ENCODE assay signal across 22 cellular contexts in the genomic region with DNA sequence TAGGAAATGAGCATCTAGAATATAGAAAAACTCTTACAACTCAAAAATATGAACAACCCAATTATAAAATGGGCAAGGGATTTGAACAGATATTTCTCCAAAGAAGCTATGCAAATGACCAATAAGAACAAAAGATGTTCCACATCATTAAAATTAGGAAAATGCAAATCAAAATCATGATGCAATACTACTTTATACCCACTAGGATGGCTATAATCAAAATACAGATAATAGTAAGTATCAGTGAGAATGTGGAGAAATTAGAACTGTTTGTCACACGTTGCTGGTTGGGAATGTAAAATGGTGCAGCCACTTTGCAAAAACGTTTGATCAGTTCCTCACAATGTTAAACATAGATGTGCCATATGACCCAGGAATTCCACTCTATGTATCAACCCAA.
"Had no signal": no experiment of that assay in that cellular context is flagged by ENCODE, and none has a peak within 500 bp of the region (broad histone marks: within the 10 kb centered on the region; RNA-seq: fewer than 3 reads in every experiment).

No MANE protein-coding gene starts in this region.

- H3K4me3 ChIP-seq: hepatocyte, left ventricle myocardium inferior, neural progenitor cell, testis, vagina had no signal

- DNase-seq: activated CD4-positive, alpha-beta memory T cell treated with anti-CD3 and anti-CD28 coated beads, Interleukin-2, amount 10 ng/mL, durations not matched to agents 7 days and 5 days; activated CD4-positive, alpha-beta T cell treated with anti-CD3 and anti-CD28 coated beads, Interleukin-2, amount 10 ng/mL, durations not matched to agents 24 days and 14 days; activated effector memory CD4-positive, alpha-beta T cell treated with Interleukin-2 at 50 U/mL for 16 hours; activated naive CD4-positive, alpha-beta T cell treated with anti-CD3 and anti-CD28 coated beads, Interleukin-2, amount 10 ng/mL, durations not matched to agents 7 days and 5 days; activated T-cell treated with anti-CD3 and anti-CD28 coated beads, Interleukin-2, amount 50 U/mL, for 72 hours; cerebellar nuclear complex; foreskin keratinocyte; kidney glomerular epithelial cell; left ventricle myocardium inferior; naive thymus-derived CD8-positive, alpha-beta T cell; posterior cingulate gyrus; retina; stimulated activated CD4-positive, alpha-beta T cell treated with anti-CD3 and anti-CD28 coated beads, Interleukin-2, amount 100 ng/mL, for 48 hours; stimulated activated CD8-positive, alpha-beta memory T cell treated with anti-CD3 and anti-CD28 coated beads, Interleukin-4, amount 100 ng/mL, for 48 hours; stimulated activated naive B cell treated with anti-CD40 and anti-IgM and Interleukin-4, amounts not matched to agents 10 μg/mL and 1 μg/mL and 100 μg/mL, for 72 hours; testis; trophoblast cell had no signal

- H3K4me3 Mint-ChIP-seq: activated CD4-positive, alpha-beta memory T cell treated with anti-CD3 and anti-CD28 coated beads, Interleukin-2, amount 10 ng/mL, durations not matched to agents 7 days and 5 days; activated CD4-positive, alpha-beta T cell treated with anti-CD3 and anti-CD28 coated beads, Interleukin-2, amount 10 ng/mL, durations not matched to agents 24 days and 14 days; activated naive CD4-positive, alpha-beta T cell treated with anti-CD3 and anti-CD28 coated beads, Interleukin-2, amount 10 ng/mL, durations not matched to agents 7 days and 5 days; activated T-cell treated with anti-CD3 and anti-CD28 coated beads, Interleukin-2, amount 50 U/mL, for 72 hours; naive thymus-derived CD8-positive, alpha-beta T cell; neural progenitor cell; stimulated activated naive B cell treated with anti-CD40 and anti-IgM and Interleukin-4, amounts not matched to agents 10 μg/mL and 1 μg/mL and 100 μg/mL, for 72 hours had no signal

- H3K36me3 ChIP-seq: left ventricle myocardium inferior, neural progenitor cell, vagina had no signal

- H3K27me3 Mint-ChIP-seq: activated CD4-positive, alpha-beta memory T cell treated with anti-CD3 and anti-CD28 coated beads, Interleukin-2, amount 10 ng/mL, durations not matched to agents 7 days and 5 days; activated CD4-positive, alpha-beta T cell treated with anti-CD3 and anti-CD28 coated beads, Interleukin-2, amount 10 ng/mL, durations not matched to agents 24 days and 14 days; activated naive CD4-positive, alpha-beta T cell treated with anti-CD3 and anti-CD28 coated beads, Interleukin-2, amount 10 ng/mL, durations not matched to agents 7 days and 5 days; stimulated activated naive B cell treated with anti-CD40 and anti-IgM and Interleukin-4, amounts not matched to agents 10 μg/mL and 1 μg/mL and 100 μg/mL, for 72 hours had no signal

- H3K9me3 ChIP-seq: left ventricle myocardium inferior, testis, vagina had no signal

- H3K36me3 Mint-ChIP-seq: activated naive CD4-positive, alpha-beta T cell treated with anti-CD3 and anti-CD28 coated beads, Interleukin-2, amount 10 ng/mL, durations not matched to agents 7 days and 5 days; naive thymus-derived CD8-positive, alpha-beta T cell; neural progenitor cell; stimulated activated naive B cell treated with anti-CD40 and anti-IgM and Interleukin-4, amounts not matched to agents 10 μg/mL and 1 μg/mL and 100 μg/mL, for 72 hours had no signal

- H3K9me3 Mint-ChIP-seq: activated CD4-positive, alpha-beta T cell treated with anti-CD3 and anti-CD28 coated beads, Interleukin-2, amount 10 ng/mL, durations not matched to agents 24 days and 14 days; activated naive CD4-positive, alpha-beta T cell treated with anti-CD3 and anti-CD28 coated beads, Interleukin-2, amount 10 ng/mL, durations not matched to agents 7 days and 5 days; neural progenitor cell had no signal

- H3K4me1 Mint-ChIP-seq: activated CD4-positive, alpha-beta memory T cell treated with anti-CD3 and anti-CD28 coated beads, Interleukin-2, amount 10 ng/mL, durations not matched to agents 7 days and 5 days; activated CD4-positive, alpha-beta T cell treated with anti-CD3 and anti-CD28 coated beads, Interleukin-2, amount 10 ng/mL, durations not matched to agents 24 days and 14 days; activated naive CD4-positive, alpha-beta T cell treated with anti-CD3 and anti-CD28 coated beads, Interleukin-2, amount 10 ng/mL, durations not matched to agents 7 days and 5 days; naive thymus-derived CD8-positive, alpha-beta T cell; neural progenitor cell; stimulated activated naive B cell treated with anti-CD40 and anti-IgM and Interleukin-4, amounts not matched to agents 10 μg/mL and 1 μg/mL and 100 μg/mL, for 72 hours had no signal

- H3K27ac Mint-ChIP-seq: activated CD4-positive, alpha-beta memory T cell treated with anti-CD3 and anti-CD28 coated beads, Interleukin-2, amount 10 ng/mL, durations not matched to agents 7 days and 5 days; activated CD4-positive, alpha-beta T cell treated with anti-CD3 and anti-CD28 coated beads, Interleukin-2, amount 10 ng/mL, durations not matched to agents 24 days and 14 days; activated naive CD4-positive, alpha-beta T cell treated with anti-CD3 and anti-CD28 coated beads, Interleukin-2, amount 10 ng/mL, durations not matched to agents 7 days and 5 days; activated T-cell treated with anti-CD3 and anti-CD28 coated beads, Interleukin-2, amount 50 U/mL, for 72 hours; naive thymus-derived CD8-positive, alpha-beta T cell; neural progenitor cell; stimulated activated naive B cell treated with anti-CD40 and anti-IgM and Interleukin-4, amounts not matched to agents 10 μg/mL and 1 μg/mL and 100 μg/mL, for 72 hours had no signal

- H3K4me1 ChIP-seq: left ventricle myocardium inferior, neural progenitor cell, testis, vagina had no signal

- H3K9ac ChIP-seq: neural progenitor cell had no signal

- ATAC-seq: activated CD4-positive, CD25-positive, alpha-beta regulatory T cell treated with anti-CD3 and anti-CD28 coated beads, Interleukin-2, amount 50 U/mL, for 24 hours; activated T-cell treated with anti-CD3 and anti-CD28 coated beads, Interleukin-2, amount 50 U/mL, for 72 hours; foreskin keratinocyte; naive thymus-derived CD8-positive, alpha-beta T cell; stimulated activated naive B cell treated with anti-CD40 and anti-IgM and Interleukin-4, amounts not matched to agents 10 μg/mL and 1 μg/mL and 100 μg/mL, for 72 hours had no signal

- H3K27me3 ChIP-seq: foreskin keratinocyte, hepatocyte, neural progenitor cell, testis, vagina had no signal

- H3K27ac ChIP-seq: foreskin keratinocyte, hepatocyte, left ventricle myocardium inferior, neural progenitor cell, testis, vagina, VCaP had no signal
